17 cellular contexts compared by ENCODE assay signal in genomic region chr17:38762231-38762630, GRCh38. TPM values are rescaled to one million over a fixed set of nuclear protein-coding genes. Genes with fewer than 3 reads are reported as not detected.
DNase-seq lines count a peak whose midpoint lies in the region; ATAC-seq lines count a peak whose summit lies in the region.
"Had no signal": no experiment of that assay in that cellular context is flagged by ENCODE, and none has a peak within 500 bp of the region (broad histone marks: within the 10 kb centered on the region; RNA-seq: fewer than 3 reads in every experiment).

No MANE protein-coding gene starts in this region.

- H3K4me3 Mint-ChIP-seq in activated naive CD4-positive, alpha-beta T cell treated with anti-CD3 and anti-CD28 coated beads for 36 hours = no peak overlapping the region
- no peak overlapping the region for H3K4me3 Mint-ChIP-seq in activated T-helper 17 cell treated with anti-CD3 and anti-CD28 coated beads, Interleukin-2, amount 50 U/mL, for 72 hours
- no peak overlapping the region for H3K4me3 Mint-ChIP-seq in stimulated activated memory B cell treated with anti-CD40 and anti-IgM and Interleukin-4, amounts not matched to agents 10 μg/mL and 1 μg/mL and 100 μg/mL, for 72 hours
- H3K4me3 Mint-ChIP-seq: CD8-positive, alpha-beta memory T cell; GM23338 had no signal

- no peaks in the 10 kb centered on the region for H3K27me3 Mint-ChIP-seq in activated naive CD4-positive, alpha-beta T cell treated with anti-CD3 and anti-CD28 coated beads for 36 hours (ENCODE audit: low read depth)
- no peaks in the 10 kb centered on the region for H3K27me3 Mint-ChIP-seq in activated T-helper 17 cell treated with anti-CD3 and anti-CD28 coated beads, Interleukin-2, amount 50 U/mL, for 72 hours
- H3K27me3 Mint-ChIP-seq in stimulated activated memory B cell treated with anti-CD40 and anti-IgM and Interleukin-4, amounts not matched to agents 10 μg/mL and 1 μg/mL and 100 μg/mL, for 72 hours = no peaks in the 10 kb centered on the region
- H3K27me3 Mint-ChIP-seq: CD8-positive, alpha-beta memory T cell had no signal

- peak overlapping the region; percentile 53 to 65 for H3K27ac Mint-ChIP-seq in activated naive CD4-positive, alpha-beta T cell treated with anti-CD3 and anti-CD28 coated beads, Interleukin-2, amount 50 U/mL, for 72 hours
- no peak overlapping the region for H3K27ac Mint-ChIP-seq in activated naive CD4-positive, alpha-beta T cell treated with anti-CD3 and anti-CD28 coated beads for 36 hours
- peak overlapping the region; percentile 79 for H3K27ac Mint-ChIP-seq in activated T-helper 17 cell treated with anti-CD3 and anti-CD28 coated beads, Interleukin-2, amount 50 U/mL, for 72 hours
- peak overlapping the region; percentile 41 for H3K27ac Mint-ChIP-seq in stimulated activated memory B cell treated with anti-CD40 and anti-IgM and Interleukin-4, amounts not matched to agents 10 μg/mL and 1 μg/mL and 100 μg/mL, for 72 hours
- H3K27ac Mint-ChIP-seq: GM23338 had no signal

- no peak for ATAC-seq in activated naive CD4-positive, alpha-beta T cell treated with anti-CD3 and anti-CD28 coated beads, Interleukin-2, amount 50 U/mL, for 72 hours
- ATAC-seq in activated T-helper 17 cell treated with anti-CD3 and anti-CD28 coated beads, Interleukin-2, amount 50 U/mL, for 72 hours (replicated peaks) = no peak
- ATAC-seq in stimulated activated memory B cell treated with anti-CD40 and anti-IgM and Interleukin-4, amounts not matched to agents 10 μg/mL and 1 μg/mL and 100 μg/mL, for 72 hours = no peak
- no peak for ATAC-seq in GM18498 (IDR thresholded peaks at IDR 0.05; ENCODE audit: unreplicated experiment)
- ATAC-seq: Right ventricle myocardium inferior had no signal

- intact Hi-C loops in activated naive CD4-positive, alpha-beta T cell treated with anti-CD3 and anti-CD28 coated beads for 36 hours (cut with micrococcal nuclease) = no loop called here

- peaks cover 8% of the 10 kb centered on the region for H3K4me1 Mint-ChIP-seq in activated naive CD4-positive, alpha-beta T cell treated with anti-CD3 and anti-CD28 coated beads for 36 hours (ENCODE audit: low read depth)
- peaks cover 4% of the 10 kb centered on the region for H3K4me1 Mint-ChIP-seq in activated T-helper 17 cell treated with anti-CD3 and anti-CD28 coated beads, Interleukin-2, amount 50 U/mL, for 72 hours
- H3K4me1 Mint-ChIP-seq in stimulated activated memory B cell treated with anti-CD40 and anti-IgM and Interleukin-4, amounts not matched to agents 10 μg/mL and 1 μg/mL and 100 μg/mL, for 72 hours = peaks cover 11% of the 10 kb centered on the region
- H3K4me1 Mint-ChIP-seq: GM23338 had no signal

- CTCF ChIA-PET in activated naive CD4-positive, alpha-beta T cell treated with anti-CD3 and anti-CD28 coated beads for 36 hours (lab: Charles Lee) = interaction anchor here (0.6 to 1.6 kb wide), 3 partner anchors 36 to 221 kb away, joined by 3 to 5 read pairs (median 4); no protein-coding TSS in a partner anchor

- no peaks in the 10 kb centered on the region for H3K9me3 Mint-ChIP-seq in activated naive CD4-positive, alpha-beta T cell treated with anti-CD3 and anti-CD28 coated beads, Interleukin-2, amount 50 U/mL, for 72 hours
- H3K9me3 Mint-ChIP-seq in activated naive CD4-positive, alpha-beta T cell treated with anti-CD3 and anti-CD28 coated beads for 36 hours = no peaks in the 10 kb centered on the region
- no peaks in the 10 kb centered on the region for H3K9me3 Mint-ChIP-seq in activated T-helper 17 cell treated with anti-CD3 and anti-CD28 coated beads, Interleukin-2, amount 50 U/mL, for 72 hours
- H3K9me3 Mint-ChIP-seq in stimulated activated memory B cell treated with anti-CD40 and anti-IgM and Interleukin-4, amounts not matched to agents 10 μg/mL and 1 μg/mL and 100 μg/mL, for 72 hours = no peaks in the 10 kb centered on the region
- H3K9me3 Mint-ChIP-seq: CD8-positive, alpha-beta memory T cell; GM23338 had no signal

- DNase-seq in activated naive CD4-positive, alpha-beta T cell treated with anti-CD3 and anti-CD28 coated beads, Interleukin-2, amount 50 U/mL, for 72 hours (ENCODE audit: low spot score in 2 of 2) = no peak
- no peak for DNase-seq in activated naive CD4-positive, alpha-beta T cell treated with anti-CD3 and anti-CD28 coated beads for 36 hours
- DNase-seq in LHCN-M2 (ENCODE audit: low read depth) (peak; percentile 41), RPMI8226 (no peak)
- DNase-seq: CD8-positive, alpha-beta memory T cell; DMS153; KG1; NCI-H1092 treated with DMSO at 0.1 percent for 48 hours; NCI-H2029 treated with DMSO at 0.1 percent for 48 hours; NCI-H226; NCI-H774; Peyer's patch had no signal

- peaks cover 0 to 22% of the 10 kb centered on the region in 2 donors for H3K36me3 Mint-ChIP-seq in activated naive CD4-positive, alpha-beta T cell treated with anti-CD3 and anti-CD28 coated beads, Interleukin-2, amount 50 U/mL, for 72 hours
- peaks cover 48% of the 10 kb centered on the region for H3K36me3 Mint-ChIP-seq in activated naive CD4-positive, alpha-beta T cell treated with anti-CD3 and anti-CD28 coated beads for 36 hours (ENCODE audit: low read depth)
- H3K36me3 Mint-ChIP-seq in activated T-helper 17 cell treated with anti-CD3 and anti-CD28 coated beads, Interleukin-2, amount 50 U/mL, for 72 hours (ENCODE audit: low read depth) = peaks cover 100% of the 10 kb centered on the region
- peaks cover 60% of the 10 kb centered on the region for H3K36me3 Mint-ChIP-seq in stimulated activated memory B cell treated with anti-CD40 and anti-IgM and Interleukin-4, amounts not matched to agents 10 μg/mL and 1 μg/mL and 100 μg/mL, for 72 hours

RNA-seq across cellular contexts. Expression of gene PSMB3, which starts 9.7 kb away (rescaled TPM):
- total RNA-seq in activated naive CD4-positive, alpha-beta T cell treated with anti-CD3 and anti-CD28 coated beads, Interleukin-2, amount 50 U/mL, for 72 hours = 100 to 1,000 TPM; 339 to 405 TPM
- 100 to 1,000 TPM; 368 to 369 TPM for total RNA-seq in activated naive CD4-positive, alpha-beta T cell treated with anti-CD3 and anti-CD28 coated beads for 36 hours
- total RNA-seq in LHCN-M2 (2014; rRNA removed) = 233 and 303 TPM in 2 replicates
- 330 TPM for polyA plus RNA-seq in LHCN-M2 (2012)
- total RNA-seq in activated T-helper 17 cell treated with anti-CD3 and anti-CD28 coated beads, Interleukin-2, amount 50 U/mL, for 72 hours = 100 to 1,000 TPM; 235 to 375 TPM

RNA-seq across cellular contexts. Expression of gene PCGF2, which starts 14.1 kb away (rescaled TPM):
- 1 to 10 TPM; 3.1 to 6.9 TPM for total RNA-seq in activated naive CD4-positive, alpha-beta T cell treated with anti-CD3 and anti-CD28 coated beads, Interleukin-2, amount 50 U/mL, for 72 hours
- total RNA-seq in activated naive CD4-positive, alpha-beta T cell treated with anti-CD3 and anti-CD28 coated beads for 36 hours = 1 to 10 TPM; 1.2 TPM
- 6.4 and 7.7 TPM in 2 replicates for total RNA-seq in LHCN-M2 (2014; rRNA removed)
- polyA plus RNA-seq in LHCN-M2 (2012) = 43.1 TPM
- total RNA-seq in activated T-helper 17 cell treated with anti-CD3 and anti-CD28 coated beads, Interleukin-2, amount 50 U/mL, for 72 hours = 1 to 10 TPM; 1.6 to 4.3 TPM

RNA-seq across cellular contexts. Expression of gene CISD3, which starts 32.1 kb away (rescaled TPM):
- 10 to 100 TPM; 32.7 to 40.7 TPM for total RNA-seq in activated naive CD4-positive, alpha-beta T cell treated with anti-CD3 and anti-CD28 coated beads, Interleukin-2, amount 50 U/mL, for 72 hours
- total RNA-seq in activated naive CD4-positive, alpha-beta T cell treated with anti-CD3 and anti-CD28 coated beads for 36 hours = 10 to 100 TPM; 35.1 to 35.8 TPM
- total RNA-seq in LHCN-M2 (2014; rRNA removed) = 7.4 and 9.9 TPM in 2 replicates
- 61.0 TPM for polyA plus RNA-seq in LHCN-M2 (2012)
- total RNA-seq in activated T-helper 17 cell treated with anti-CD3 and anti-CD28 coated beads, Interleukin-2, amount 50 U/mL, for 72 hours = 10 to 100 TPM; 36.1 to 57.3 TPM

RNA-seq across cellular contexts. Expression of gene PIP4K2B, which starts 37.1 kb away (rescaled TPM):
- 10 to 100 TPM; 38.4 to 45.5 TPM for total RNA-seq in activated naive CD4-positive, alpha-beta T cell treated with anti-CD3 and anti-CD28 coated beads, Interleukin-2, amount 50 U/mL, for 72 hours
- total RNA-seq in activated naive CD4-positive, alpha-beta T cell treated with anti-CD3 and anti-CD28 coated beads for 36 hours = 10 to 100 TPM; 30.1 to 33.4 TPM
- 65.9 and 68.3 TPM in 2 replicates for total RNA-seq in LHCN-M2 (2014; rRNA removed)
- polyA plus RNA-seq in LHCN-M2 (2012) = 30.6 TPM
- 10 to 100 TPM; 37.1 to 43.8 TPM for total RNA-seq in activated T-helper 17 cell treated with anti-CD3 and anti-CD28 coated beads, Interleukin-2, amount 50 U/mL, for 72 hours

RNA-seq across cellular contexts. Expression of gene MLLT6, which starts 57.2 kb away (rescaled TPM):
- 100 to 1,000 TPM; 204 to 288 TPM for total RNA-seq in activated naive CD4-positive, alpha-beta T cell treated with anti-CD3 and anti-CD28 coated beads, Interleukin-2, amount 50 U/mL, for 72 hours
- 100 to 1,000 TPM; 170 to 177 TPM for total RNA-seq in activated naive CD4-positive, alpha-beta T cell treated with anti-CD3 and anti-CD28 coated beads for 36 hours
- 21.4 and 26.8 TPM in 2 replicates for total RNA-seq in LHCN-M2 (2014; rRNA removed)
- polyA plus RNA-seq in LHCN-M2 (2012) = 19.6 TPM
- 100 to 1,000 TPM; 232 to 395 TPM for total RNA-seq in activated T-helper 17 cell treated with anti-CD3 and anti-CD28 coated beads, Interleukin-2, amount 50 U/mL, for 72 hours
